In genomic region chr15:98776607-98777281, GRCh38 we compare ENCODE assay signal across 9 cellular contexts.
DNase-seq lines count a peak whose midpoint lies in the region; ATAC-seq and TF ChIP-seq lines count a peak whose summit lies in the region.
"Had no signal": no experiment of that assay in that cellular context is flagged by ENCODE, and none has a peak within 500 bp of the region (broad histone marks: within the 10 kb centered on the region; RNA-seq: fewer than 3 reads in every experiment).

No MANE protein-coding gene starts in this region.

- WGBS in gastroesophageal sphincter (ENCODE audit: low coverage in 1 of 2), 2 donors, result 77 to 83% methylated on average over 3 to 6 of the region's 16 CpGs

- in situ Hi-C loops in GM13977 (cut with MboI; ENCODE audit: low pct_unique_long_range_greater_than_20kb, low sequenced_read_pairs, unreplicated experiment), result no loop called here

- peaks cover 0 to 41% (median 4%) of the 10 kb centered on the region in 3 donors for H3K4me1 ChIP-seq in gastroesophageal sphincter

- TF ChIP-seq EP300 in gastroesophageal sphincter (IDR thresholded peaks at IDR 0.05), result no peak

- no peak overlapping the region for H3K27ac ChIP-seq in SK-N-MC
- peak overlapping the region in 3 of 4 donors; percentile 0 to 13 (median 8) for H3K27ac ChIP-seq in gastroesophageal sphincter

- TF ChIP-seq POLR2A in gastroesophageal sphincter (IDR thresholded peaks at IDR 0.05), result no peak

- peak; percentile 29 for DNase-seq in GM13977 (ENCODE audit: low spot score)
- DNase-seq in SK-N-MC (ENCODE audit: low read depth, low spot score), result no peak
- DNase-seq in stimulated activated CD8-positive, alpha-beta memory T cell treated with anti-CD3 and anti-CD28 coated beads, Interleukin-4, amount 100 ng/mL, for 48 hours, result peak; percentile 33
- DNase-seq in dermis blood vessel endothelial cell, result no peak
- DNase-seq in NCI-H1436 treated with DMSO at 0.1 percent for 48 hours (lab: John Stamatoyannopoulos, UW), result no peak
- DNase-seq in NCI-H128 (lab: John Stamatoyannopoulos, UW; ENCODE audit: unreplicated experiment), result no peak

- no peak overlapping the region for H3K9ac ChIP-seq in SK-N-MC (ENCODE audit: insufficient read length)

- no peak for TF ChIP-seq CTCF in GM13977 (IDR thresholded peaks at IDR 0.05; ENCODE audit: extremely low read depth, insufficient read depth, missing control alignments)
- TF ChIP-seq CTCF in gastroesophageal sphincter (IDR thresholded peaks at IDR 0.05), result no peak

- H3K36me3 ChIP-seq in SK-N-MC (ENCODE audit: insufficient read depth, low read length) (no peaks in the 10 kb centered on the region), gastroesophageal sphincter (no peaks in the 10 kb centered on the region)

- H3K9me3 ChIP-seq in SK-N-MC (ENCODE audit: low read depth, low read length) (no peaks in the 10 kb centered on the region), gastroesophageal sphincter (no peaks in the 10 kb centered on the region)

- ATAC-seq in HG02759 (IDR thresholded peaks at IDR 0.05; ENCODE audit: unreplicated experiment), result peak; percentile 78
- no peak for ATAC-seq in gastroesophageal sphincter

- peak overlapping the region; percentile 26; the same call in 1 of the 2 replicates for H3K4me3 ChIP-seq in SK-N-MC
- H3K4me3 ChIP-seq in gastroesophageal sphincter, result no peak overlapping the region
- H3K4me3 ChIP-seq: skin epidermis had no signal

- no peaks in the 10 kb centered on the region for H3K27me3 ChIP-seq in gastroesophageal sphincter

Comparison
In these comparisons a context has a peak if more than half of its experiments do, and no peak if none do; other contexts are left out.
1. DNase-seq: peak in GM13977 (single experiment) and stimulated activated CD8-positive, alpha-beta memory T cell treated with anti-CD3 and anti-CD28 coated beads, Interleukin-4, amount 100 ng/mL, for 48 hours (single experiment); none in SK-N-MC (single experiment), dermis blood vessel endothelial cell (single experiment), NCI-H1436 treated with DMSO at 0.1 percent for 48 hours (single experiment) and NCI-H128 (single experiment).